In genomic region chr6:57317060-57317943, GRCh38 we compare ENCODE assay signal across 8 cellular contexts. TPM values are rescaled to one million over a fixed set of nuclear protein-coding genes. Genes with fewer than 3 reads are reported as not detected.
DNase-seq lines count a peak whose midpoint lies in the region; ATAC-seq, FAIRE-seq and TF ChIP-seq lines count a peak whose summit lies in the region.

PRIM2 (plus strand) TSS chr6:57317630; CDS start chr6:57318446, 816 bp downstream.

- peak within 1 kb of the TSS; percentile 72 for H3K4me3 ChIP-seq in WI38 (ENCODE audit: low read depth, low read length)
- peak within 1 kb of the TSS; percentile 69 to 72 for H3K4me3 ChIP-seq in cardiac fibroblast (replicated peaks in 1 of 2; ENCODE audit: low read depth in 2 of 2, low read length in 2 of 2)
- peak within 1 kb of the TSS; percentile 50 to 82 for H3K4me3 ChIP-seq in small intestine (ENCODE audit: low read depth in 1 of 2, low read length in 2 of 2)

- H3K36me3 ChIP-seq in small intestine (ENCODE audit: control insufficient read depth in 2 of 2, insufficient read depth in 2 of 2, low read length in 2 of 2) = peaks cover 0 to 5% of the 10 kb centered on the region in 2 donors

- in situ Hi-C loops in ACHN (cut with HindIII; ENCODE audit: low pct_ligation_motif_present, low pct_unique_long_range_greater_than_20kb, low sequenced_read_pairs) = loop anchor here (25.0 kb wide), 1 partner anchor 130 kb away; no protein-coding TSS in a partner anchor

- H3K27ac ChIP-seq in small intestine (ENCODE audit: low read depth in 1 of 2, low read length in 1 of 2) = peak within 1 kb of the TSS in 1 of 2 donors; percentile 73

- TF ChIP-seq CTCF in WI38 (IDR thresholded peaks at IDR 0.05; ENCODE audit: low read depth, low read length) = no peak
- no peak for TF ChIP-seq CTCF in cardiac fibroblast (IDR thresholded peaks at IDR 0.05; ENCODE audit: low read depth, low read length)

- DNase-seq in ACHN (peak; percentile 75), NCI-H2196 treated with DMSO at 0.1 percent for 48 hours (lab: John Stamatoyannopoulos, UW; ENCODE audit: unreplicated experiment) (peak; percentile 80), cardiac fibroblast (ENCODE audit: low read depth in 2 of 2) (peak; percentile 83 to 86), iPS-NIHi7 (ENCODE audit: extremely low spot score) (peak; percentile 96), small intestine (peak; percentile 92)

- 0 to 1% (median 1%) methylated on average over 27 of the region's 27 CpGs for WGBS in small intestine, 3 donors

- H3K27me3 ChIP-seq in small intestine (ENCODE audit: control insufficient read depth in 2 of 2, insufficient read depth in 2 of 2, low read length in 2 of 2) = no peaks in the 10 kb centered on the region

- FAIRE-seq in small intestine (lab: Jason Lieb, UNC) = no peak

- peak; percentile 78 for ATAC-seq in GM18873 (IDR thresholded peaks at IDR 0.05; ENCODE audit: low FRiP score, unreplicated experiment)
- ATAC-seq in HG03135 (IDR thresholded peaks at IDR 0.05; ENCODE audit: unreplicated experiment) = peak; percentile 77

- H3K9me3 ChIP-seq in small intestine (ENCODE audit: control insufficient read depth, low read depth) = no peaks in the 10 kb centered on the region

- no peaks in the 10 kb centered on the region for H3K4me1 ChIP-seq in small intestine (ENCODE audit: control insufficient read depth in 2 of 2, insufficient read depth in 1 of 2, low read depth in 1 of 2, low read length in 1 of 2)

RNA-seq across cellular contexts. Expression of gene PRIM2, which starts in this region (rescaled TPM):
- polyA plus RNA-seq in small intestine = 1 to 10 TPM; 2.7 to 8.2 (median 3.6) TPM
